ENCODE assay signal across 33 cellular contexts in genomic region chr16:88884569-88885271, GRCh38. TPM values are rescaled to one million over a fixed set of nuclear protein-coding genes. Genes with fewer than 3 reads are reported as not detected.
"Had no signal": no experiment of that assay in that cellular context is flagged by ENCODE, and none has a peak within 500 bp of the region (broad histone marks: within the 10 kb centered on the region; RNA-seq: fewer than 3 reads in every experiment).

No MANE protein-coding gene starts in this region.

- H3K27ac ChIP-seq: brain microvascular endothelial cell, SJCRH30, SK-N-MC had no signal

- H3K27ac Mint-ChIP-seq: activated CD4-positive, alpha-beta T cell treated with anti-CD3 and anti-CD28 coated beads, Interleukin-2, amount 10 ng/mL, durations not matched to agents 24 days and 14 days; activated CD8-positive, alpha-beta T cell treated with anti-CD3 and anti-CD28 coated beads for 36 hours; activated naive CD8-positive, alpha-beta T cell treated with anti-CD3 and anti-CD28 coated beads for 36 hours; activated T-cell treated with anti-CD3 and anti-CD28 coated beads, Interleukin-2, amount 50 U/mL, for 72 hours; activated T-helper 17 cell treated with anti-CD3 and anti-CD28 coated beads, Interleukin-2, amount 50 U/mL, for 72 hours had no signal

- DNase-seq: activated CD4-positive, alpha-beta T cell treated with anti-CD3 and anti-CD28 coated beads, Interleukin-2, amount 10 ng/mL, durations not matched to agents 24 days and 14 days; activated CD4-positive, alpha-beta T cell treated with anti-CD3 and anti-CD28 coated beads, Interleukin-2, amount 50 U/mL, for 4 hours; activated CD8-positive, alpha-beta T cell treated with anti-CD3 and anti-CD28 coated beads for 36 hours; activated effector memory CD4-positive, alpha-beta T cell treated with anti-CD3 and anti-CD28 coated beads, Interleukin-2, amount 50 U/mL, for 16 hours; activated naive CD4-positive, alpha-beta T cell; activated naive CD4-positive, alpha-beta T cell treated with anti-CD3 and anti-CD28 coated beads, Interleukin-2, amount 50 U/mL, for 16 hours; activated naive CD8-positive, alpha-beta T cell treated with anti-CD3 and anti-CD28 coated beads for 36 hours; activated T-cell treated with anti-CD3 and anti-CD28 coated beads, Interleukin-2, amount 50 U/mL, for 1 hour; activated T-cell treated with anti-CD3 and anti-CD28 coated beads, Interleukin-2, amount 50 U/mL, for 72 hours; amniotic stem cell; aorta; brain microvascular endothelial cell; central memory CD4-positive, alpha-beta T cell; Kasumi-1; MG63; NCI-H1048; NCI-H1105 treated with DMSO at 0.1 percent for 48 hours; NCI-H1436; NCI-H1930; NCI-H2081 treated with DMSO at 0.1 percent for 48 hours; NCI-H345; NCI-H524 treated with DMSO at 0.1 percent for 48 hours; SJCRH30; T1000; WERI-Rb-1 had no signal

- H3K4me1 Mint-ChIP-seq: activated naive CD8-positive, alpha-beta T cell treated with anti-CD3 and anti-CD28 coated beads for 36 hours; activated T-helper 17 cell treated with anti-CD3 and anti-CD28 coated beads, Interleukin-2, amount 50 U/mL, for 72 hours had no signal

- ATAC-seq: activated CD8-positive, alpha-beta T cell treated with anti-CD3 and anti-CD28 coated beads for 36 hours; activated T-cell treated with anti-CD3 and anti-CD28 coated beads, Interleukin-2, amount 50 U/mL, for 72 hours; activated T-helper 17 cell treated with anti-CD3 and anti-CD28 coated beads, Interleukin-2, amount 50 U/mL, for 72 hours; Panc1 had no signal

- H3K4me3 ChIP-seq: MG63, SJCRH30, SK-N-MC had no signal

- H3K27me3 Mint-ChIP-seq: activated CD4-positive, alpha-beta T cell treated with anti-CD3 and anti-CD28 coated beads, Interleukin-2, amount 10 ng/mL, durations not matched to agents 24 days and 14 days; activated CD8-positive, alpha-beta T cell treated with anti-CD3 and anti-CD28 coated beads for 36 hours; activated naive CD8-positive, alpha-beta T cell treated with anti-CD3 and anti-CD28 coated beads for 36 hours; activated T-helper 17 cell treated with anti-CD3 and anti-CD28 coated beads, Interleukin-2, amount 50 U/mL, for 72 hours had no signal

- H3K4me1 ChIP-seq: SJCRH30 had no signal

- H3K36me3 Mint-ChIP-seq: activated naive CD8-positive, alpha-beta T cell treated with anti-CD3 and anti-CD28 coated beads for 36 hours had no signal

- H3K9me3 ChIP-seq: MG63, SJCRH30 had no signal

- H3K27me3 ChIP-seq: MG63, SJCRH30 had no signal

- H3K36me3 ChIP-seq: brain microvascular endothelial cell, MG63, SJCRH30 had no signal

- H3K9me3 Mint-ChIP-seq: activated CD4-positive, alpha-beta T cell treated with anti-CD3 and anti-CD28 coated beads, Interleukin-2, amount 10 ng/mL, durations not matched to agents 24 days and 14 days; activated CD8-positive, alpha-beta T cell treated with anti-CD3 and anti-CD28 coated beads for 36 hours; activated T-cell treated with anti-CD3 and anti-CD28 coated beads, Interleukin-2, amount 50 U/mL, for 72 hours; activated T-helper 17 cell treated with anti-CD3 and anti-CD28 coated beads, Interleukin-2, amount 50 U/mL, for 72 hours had no signal

- H3K4me3 Mint-ChIP-seq: activated CD4-positive, alpha-beta T cell treated with anti-CD3 and anti-CD28 coated beads, Interleukin-2, amount 10 ng/mL, durations not matched to agents 24 days and 14 days; activated CD8-positive, alpha-beta T cell treated with anti-CD3 and anti-CD28 coated beads for 36 hours; activated naive CD8-positive, alpha-beta T cell treated with anti-CD3 and anti-CD28 coated beads for 36 hours; activated T-cell treated with anti-CD3 and anti-CD28 coated beads, Interleukin-2, amount 50 U/mL, for 72 hours; activated T-helper 17 cell treated with anti-CD3 and anti-CD28 coated beads, Interleukin-2, amount 50 U/mL, for 72 hours had no signal

RNA-seq across cellular contexts. Expression of gene PABPN1L, which starts 18.3 kb away (rescaled TPM):
- total RNA-seq: activated CD4-positive, alpha-beta T cell treated with anti-CD3 and anti-CD28 coated beads, Interleukin-2, amount 10 ng/mL, durations not matched to agents 24 days and 14 days; activated CD8-positive, alpha-beta memory T cell treated with anti-CD3 and anti-CD28 coated beads for 36 hours; activated CD8-positive, alpha-beta T cell treated with anti-CD3 and anti-CD28 coated beads for 36 hours; activated naive CD8-positive, alpha-beta T cell treated with anti-CD3 and anti-CD28 coated beads for 36 hours; activated T-cell treated with anti-CD3 and anti-CD28 coated beads, Interleukin-2, amount 50 U/mL, for 72 hours; activated T-helper 17 cell treated with anti-CD3 and anti-CD28 coated beads, Interleukin-2, amount 50 U/mL, for 72 hours; aorta; NCI-H460; RPMI7951; SJCRH30; T-helper 1 cell treated with Interleukin-12 subunit alpha and Interleukin-12 subunit beta and Interleukin-4 antibody, amounts not matched to agents 30 ng/mL and 1 ng/mL, for 36 hours; T-helper 2 cell treated with Interferon-gamma antibody and Interleukin-4, amounts not matched to agents 100 ng/mL and 5 ng/mL, for 36 hours had no signal
- polyA plus RNA-seq: aorta had no signal
